24 cellular contexts compared by ENCODE assay signal in genomic region chr12:2764398-2764797, GRCh38.
"Had no signal": no experiment of that assay in that cellular context is flagged by ENCODE, and none has a peak within 500 bp of the region (broad histone marks: within the 10 kb centered on the region; RNA-seq: fewer than 3 reads in every experiment).

No MANE protein-coding gene starts in this region.

- H3K27ac ChIP-seq: gastrocnemius medialis, lower lobe of right lung had no signal

- H3K36me3 ChIP-seq: lower lobe of right lung had no signal

- DNase-seq: activated CD4-positive, alpha-beta T cell treated with anti-CD3 and anti-CD28 coated beads for 36 hours; activated CD4-positive, CD25-positive, alpha-beta regulatory T cell; activated CD8-positive, alpha-beta memory T cell treated with anti-CD3 and anti-CD28 coated beads, Interleukin-2, amount 10 ng/mL, durations not matched to agents 7 days and 5 days; activated CD8-positive, alpha-beta T cell treated with anti-CD3 and anti-CD28 coated beads, Interleukin-2, amount 10 ng/mL, durations not matched to agents 7 days and 5 days; activated T-cell treated with anti-CD3 and anti-CD28 coated beads, Interleukin-2, amount 50 U/mL, for 48 hours; effector memory CD4-positive, alpha-beta T cell; gastrocnemius medialis; glutamatergic neuron; kidney; lower lobe of right lung; mesenchymal stem cell; posterior cingulate gyrus; right cardiac atrium; stimulated activated CD4-positive, alpha-beta T cell treated with anti-CD3 and anti-CD28 coated beads, Interleukin-2, amount 100 ng/mL, for 48 hours; substantia nigra; T-helper 1 cell had no signal

- H3K27ac Mint-ChIP-seq: activated CD4-positive, alpha-beta T cell treated with anti-CD3 and anti-CD28 coated beads for 36 hours; activated CD8-positive, alpha-beta memory T cell treated with anti-CD3 and anti-CD28 coated beads, Interleukin-2, amount 10 ng/mL, durations not matched to agents 7 days and 5 days; activated CD8-positive, alpha-beta T cell treated with anti-CD3 and anti-CD28 coated beads, Interleukin-2, amount 10 ng/mL, durations not matched to agents 7 days and 5 days; activated naive CD4-positive, alpha-beta T cell treated with anti-CD3 and anti-CD28 coated beads, Interleukin-2, amount 50 U/mL, for 24 hours; activated T-helper 2 cell treated with anti-CD3 and anti-CD28 coated beads, Interferon-gamma antibody, Interleukin-2, Interleukin-4, amounts not matched to agents 10 μg/mL and 5 μg/mL and 100 μg/mL, durations not matched to agents 14 hours and 24 hours and 36 hours; natural killer cell treated with Interleukin-12 subunit alpha and Interleukin-12 subunit beta and Interleukin-15 and Interleukin-18, amount 100 ng/mL, for 72 hours; stimulated activated effector memory CD8-positive, alpha-beta T cell treated with anti-CD3 and anti-CD28 coated beads, Interleukin-12 subunit alpha, Interleukin-12 subunit beta, amount 100 ng/mL, for 72 hours; stimulated activated naive CD8-positive, alpha-beta T cell treated with anti-CD3 and anti-CD28 coated beads, Interleukin-15, Interleukin-2, amounts not matched to agents 100 ng/mL and 50 ng/mL, for 24 hours; T-helper 2 cell treated with Interferon-gamma antibody and Interleukin-4, amounts not matched to agents 5 μg/mL and 100 μg/mL, for 36 hours had no signal

- H3K9me3 Mint-ChIP-seq: activated naive CD4-positive, alpha-beta T cell treated with anti-CD3 and anti-CD28 coated beads, Interleukin-2, amount 50 U/mL, for 24 hours; activated T-helper 2 cell treated with anti-CD3 and anti-CD28 coated beads, Interferon-gamma antibody, Interleukin-2, Interleukin-4, amounts not matched to agents 10 μg/mL and 5 μg/mL and 100 μg/mL, durations not matched to agents 14 hours and 24 hours and 36 hours; central memory CD8-positive, alpha-beta T cell; natural killer cell treated with Interleukin-12 subunit alpha and Interleukin-12 subunit beta and Interleukin-15 and Interleukin-18, amount 100 ng/mL, for 72 hours; stimulated activated effector memory CD8-positive, alpha-beta T cell treated with anti-CD3 and anti-CD28 coated beads, Interleukin-12 subunit alpha, Interleukin-12 subunit beta, amount 100 ng/mL, for 72 hours; stimulated activated naive CD8-positive, alpha-beta T cell treated with anti-CD3 and anti-CD28 coated beads, Interleukin-15, Interleukin-2, amounts not matched to agents 100 ng/mL and 50 ng/mL, for 24 hours; T-helper 2 cell treated with Interferon-gamma antibody and Interleukin-4, amounts not matched to agents 5 μg/mL and 100 μg/mL, for 36 hours had no signal

- H3K4me1 ChIP-seq: gastrocnemius medialis, lower lobe of right lung had no signal

- FAIRE-seq: colon, kidney had no signal

- H3K4me1 Mint-ChIP-seq: activated CD4-positive, alpha-beta T cell treated with anti-CD3 and anti-CD28 coated beads for 36 hours; activated CD8-positive, alpha-beta memory T cell treated with anti-CD3 and anti-CD28 coated beads, Interleukin-2, amount 10 ng/mL, durations not matched to agents 7 days and 5 days; central memory CD8-positive, alpha-beta T cell; stimulated activated effector memory CD8-positive, alpha-beta T cell treated with anti-CD3 and anti-CD28 coated beads, Interleukin-12 subunit alpha, Interleukin-12 subunit beta, amount 100 ng/mL, for 72 hours had no signal

- H3K4me3 ChIP-seq: gastrocnemius medialis, lower lobe of right lung had no signal

- H3K27me3 Mint-ChIP-seq: activated CD4-positive, alpha-beta T cell treated with anti-CD3 and anti-CD28 coated beads for 36 hours; activated naive CD4-positive, alpha-beta T cell treated with anti-CD3 and anti-CD28 coated beads, Interleukin-2, amount 50 U/mL, for 24 hours; central memory CD8-positive, alpha-beta T cell; stimulated activated naive CD8-positive, alpha-beta T cell treated with anti-CD3 and anti-CD28 coated beads, Interleukin-15, Interleukin-2, amounts not matched to agents 100 ng/mL and 50 ng/mL, for 24 hours had no signal

- H3K4me3 Mint-ChIP-seq: activated CD4-positive, alpha-beta T cell treated with anti-CD3 and anti-CD28 coated beads for 36 hours; activated CD8-positive, alpha-beta memory T cell treated with anti-CD3 and anti-CD28 coated beads, Interleukin-2, amount 10 ng/mL, durations not matched to agents 7 days and 5 days; activated CD8-positive, alpha-beta T cell treated with anti-CD3 and anti-CD28 coated beads, Interleukin-2, amount 10 ng/mL, durations not matched to agents 7 days and 5 days; activated naive CD4-positive, alpha-beta T cell treated with anti-CD3 and anti-CD28 coated beads, Interleukin-2, amount 50 U/mL, for 24 hours; central memory CD8-positive, alpha-beta T cell; natural killer cell treated with Interleukin-12 subunit alpha and Interleukin-12 subunit beta and Interleukin-15 and Interleukin-18, amount 100 ng/mL, for 72 hours; stimulated activated effector memory CD8-positive, alpha-beta T cell treated with anti-CD3 and anti-CD28 coated beads, Interleukin-12 subunit alpha, Interleukin-12 subunit beta, amount 100 ng/mL, for 72 hours; stimulated activated naive CD8-positive, alpha-beta T cell treated with anti-CD3 and anti-CD28 coated beads, Interleukin-15, Interleukin-2, amounts not matched to agents 100 ng/mL and 50 ng/mL, for 24 hours; T-helper 2 cell treated with Interferon-gamma antibody and Interleukin-4, amounts not matched to agents 5 μg/mL and 100 μg/mL, for 36 hours had no signal

- H3K9me3 ChIP-seq: gastrocnemius medialis, lower lobe of right lung had no signal

- H3K36me3 Mint-ChIP-seq: activated CD8-positive, alpha-beta memory T cell treated with anti-CD3 and anti-CD28 coated beads, Interleukin-2, amount 10 ng/mL, durations not matched to agents 7 days and 5 days; activated naive CD4-positive, alpha-beta T cell treated with anti-CD3 and anti-CD28 coated beads, Interleukin-2, amount 50 U/mL, for 24 hours; natural killer cell treated with Interleukin-12 subunit alpha and Interleukin-12 subunit beta and Interleukin-15 and Interleukin-18, amount 100 ng/mL, for 72 hours; stimulated activated effector memory CD8-positive, alpha-beta T cell treated with anti-CD3 and anti-CD28 coated beads, Interleukin-12 subunit alpha, Interleukin-12 subunit beta, amount 100 ng/mL, for 72 hours had no signal

- H3K27me3 ChIP-seq: gastrocnemius medialis had no signal
